In the genomic region with DNA sequence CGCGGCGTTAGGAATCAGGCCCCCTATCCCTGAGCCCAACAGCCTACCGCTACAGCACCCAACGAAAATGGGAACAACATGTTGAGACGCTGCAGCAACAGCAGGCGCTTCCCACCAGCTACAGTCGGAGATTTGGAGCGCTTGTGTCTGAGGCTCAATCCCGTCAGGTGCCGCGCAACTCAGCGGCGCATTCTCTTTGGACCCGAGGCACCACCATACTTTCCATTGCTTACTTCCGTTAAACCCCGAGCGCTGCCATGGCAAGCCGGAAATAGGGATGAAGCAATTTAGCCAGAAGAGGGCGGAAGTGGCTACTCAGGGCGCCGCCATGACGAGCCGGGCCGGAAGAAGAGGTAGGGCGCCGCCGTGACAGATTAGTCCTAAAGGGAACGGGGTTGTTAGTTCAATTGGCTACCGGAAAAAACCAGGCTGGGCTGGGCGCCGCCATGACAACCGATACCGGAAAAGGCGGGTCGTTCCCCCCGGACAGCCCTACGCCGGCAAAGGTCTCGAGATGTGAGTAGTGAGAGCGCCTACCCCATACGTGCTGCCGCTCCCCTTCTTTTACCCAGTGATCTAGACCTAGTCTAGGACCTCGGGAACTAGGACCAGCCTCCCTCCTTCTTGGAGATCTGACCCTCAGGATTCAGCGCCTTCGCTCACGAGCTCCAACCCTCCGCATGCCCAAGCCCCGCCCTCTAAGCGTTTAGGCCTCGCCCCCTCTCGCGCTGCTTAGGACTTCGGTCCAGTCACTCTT, we compare ENCODE assay signal across 8 cellular contexts. TPM values are rescaled to one million over a fixed set of nuclear protein-coding genes. Genes with fewer than 3 reads are reported as not detected.
A peak's percentile ranks its signal among the peaks of the same experiment; 100 is the strongest.
DNase-seq lines count a peak whose midpoint lies in the region; ATAC-seq and TF ChIP-seq lines count a peak whose summit lies in the region.

A gene with protein sequence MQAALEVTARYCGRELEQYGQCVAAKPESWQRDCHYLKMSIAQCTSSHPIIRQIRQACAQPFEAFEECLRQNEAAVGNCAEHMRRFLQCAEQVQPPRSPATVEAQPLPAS (plus strand): TSS at position 476 of the 757 bp plus-strand sequence. CDS start 39 bp downstream, at position 515.

- DNase-seq in DMS53 treated with DMSO at 0.1 percent for 48 hours (lab: John Stamatoyannopoulos, UW; ENCODE audit: unreplicated experiment) (peak; percentile 95), RPMI7951 (ENCODE audit: low read depth) (peak; percentile 97), activated T-helper 1 cell treated with Interleukin-2 at 50 U/mL for 16 hours (ENCODE audit: low read depth) (peak; percentile 90), esophagus squamous epithelium (lab: John Stamatoyannopoulos, UW) (peak; percentile 88), myocyte (ENCODE audit: low read depth) (peak; percentile 98)
- DNase-seq in stimulated activated CD8-positive, alpha-beta memory T cell treated with anti-CD3 and anti-CD28 coated beads, Interleukin-7, amount 100 ng/mL, for 4 hours (ENCODE audit: low read depth in 2 of 2), result peak; percentile 87 to 89

- TF ChIP-seq POLR2A in esophagus squamous epithelium (IDR thresholded peaks at IDR 0.05), result peak in 2 of 4 donors; percentile 8 to 59

- peak within 1 kb of the TSS; percentile 41; the same call in 1 of the 2 replicates for H2AFZ ChIP-seq in KMS-11 (ENCODE audit: low read depth)

- H3K79me2 ChIP-seq in KMS-11 (ENCODE audit: insufficient read depth, low read depth), result no peaks in the 10 kb centered on the region

- H3K27ac ChIP-seq in KMS-11 (no peak within 1 kb of the TSS), esophagus squamous epithelium (peak within 1 kb of the TSS; percentile 84 to 97 (median 94))

- H3K36me3 ChIP-seq in KMS-11 (ENCODE audit: insufficient read depth) (no peaks in the 10 kb centered on the region), esophagus squamous epithelium (peaks cover 0 to 34% (median 0%) of the 10 kb centered on the region in 3 donors)

- no peaks in the 10 kb centered on the region for H4K20me1 ChIP-seq in KMS-11 (ENCODE audit: insufficient read depth)

- H3K4me1 ChIP-seq in KMS-11 (ENCODE audit: low read depth, poor library complexity, severe bottlenecking) (peaks cover 5% of the 10 kb centered on the region), esophagus squamous epithelium (peaks cover 4 to 46% (median 19%) of the 10 kb centered on the region in 3 donors)

- peak within 1 kb of the TSS; percentile 17; the same call in 1 of the 2 replicates for H3K4me2 ChIP-seq in KMS-11

- no peak within 1 kb of the TSS for H3K9ac ChIP-seq in KMS-11

- no peaks in the 10 kb centered on the region for H3K9me3 ChIP-seq in esophagus squamous epithelium

- H3K4me3 ChIP-seq in KMS-11 (IDR thresholded peaks at IDR 0.05; ENCODE audit: insufficient read depth, low read depth, low read length), result no peak within 1 kb of the TSS
- peak within 1 kb of the TSS; percentile 61 to 77 (median 66) for H3K4me3 ChIP-seq in esophagus squamous epithelium

- WGBS in esophagus squamous epithelium, 2 donors, result 2% methylated on average over 19 to 45 of the region's 54 CpGs

- ATAC-seq in GM21737 (IDR thresholded peaks at IDR 0.05; ENCODE audit: unreplicated experiment), result peak; percentile 76

- intact Hi-C loops in esophagus squamous epithelium (cut with DNase I), result no loop called here

- H3K27me3 ChIP-seq in KMS-11 (ENCODE audit: insufficient read depth, low read depth), result no peaks in the 10 kb centered on the region
- H3K27me3 ChIP-seq in esophagus squamous epithelium, result no peaks in the 10 kb centered on the region

- TF ChIP-seq CTCF in KMS-11 (conservative IDR thresholded peaks at IDR 0.05; ENCODE audit: low read depth, low read length) (no peak), esophagus squamous epithelium (IDR thresholded peaks at IDR 0.05) (peak in 5 of 6 experiments; percentile 13 to 51 (median 32))

RNA-seq across cellular contexts. Expression of the gene that starts here (rescaled TPM):
- total RNA-seq in RPMI7951 (2014; rRNA removed; shearing (Covaris generic)), result 31.6 and 32.2 TPM in 2 replicates
- total RNA-seq in esophagus squamous epithelium (10 to 100 TPM; 16.6 to 31.2 (median 18.4) TPM), myocyte (20.9 and 21.6 TPM in 2 replicates)
- 65.0 TPM for polyA plus RNA-seq in myocyte (2012)
